9 cellular contexts compared by ENCODE assay signal in the genomic region with DNA sequence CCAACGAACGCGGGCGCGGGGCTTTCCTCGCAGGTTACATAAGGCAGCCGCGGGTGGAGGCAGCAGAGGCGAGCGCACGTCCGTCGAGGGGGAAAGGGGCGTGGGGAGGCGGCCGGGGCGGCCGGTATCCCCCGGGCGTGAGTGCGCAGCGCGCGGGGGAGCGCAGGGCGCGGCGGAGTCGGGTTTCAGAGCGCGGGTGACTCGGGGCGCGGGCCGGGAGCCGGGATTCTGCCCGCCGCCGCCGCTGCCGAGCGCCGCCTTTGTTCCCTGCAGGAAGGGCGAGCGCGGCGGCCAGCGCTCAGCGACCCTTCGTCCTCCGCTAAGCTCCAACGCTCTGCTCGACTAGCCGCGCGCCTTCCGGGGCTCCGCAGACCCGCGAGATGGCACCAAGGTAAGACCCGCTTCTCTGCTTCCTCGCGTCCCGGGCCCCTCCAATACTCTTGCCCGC. TPM values are rescaled to one million over a fixed set of nuclear protein-coding genes. Genes with fewer than 3 reads are reported as not detected.
A peak's percentile ranks its signal among the peaks of the same experiment; 100 is the strongest.
DNase-seq lines count a peak whose midpoint lies in the region; ATAC-seq and TF ChIP-seq lines count a peak whose summit lies in the region.
"Had no signal": no experiment of that assay in that cellular context is flagged by ENCODE, and none has a peak within 500 bp of the region (broad histone marks: within the 10 kb centered on the region; RNA-seq: fewer than 3 reads in every experiment).

TSS of gene COL15A1 (plus strand) at position 226 of the 448 bp plus-strand sequence. CDS start at position 381, 155 bp downstream.

- POLR2A ChIA-PET in A673 (lab: Charles Lee; ENCODE audit: low non-redundant PET), result no interaction called here

- intact Hi-C loops in A673 (cut with micrococcal nuclease; ENCODE audit: unreplicated experiment), result no loop called here
- intact Hi-C loops in dorsolateral prefrontal cortex (cut with DNase I), result no loop called here

- DNase-seq in A673 (ENCODE audit: low spot score) (no peak), dorsolateral prefrontal cortex (peak in 1 of 10 donors; percentile 12), glomerular visceral epithelial cell (ENCODE audit: extremely low spot score) (no peak), amygdala (lab: John Stamatoyannopoulos, UW) (no peak), SK-N-DZ (ENCODE audit: low spot score) (no peak)

- H3K36me3 ChIP-seq in A673 (ENCODE audit: insufficient read depth, low read length, poor library complexity, severe bottlenecking), result no peaks in the 10 kb centered on the region
- no peaks in the 10 kb centered on the region for H3K36me3 ChIP-seq in HUES48 (ENCODE audit: control insufficient read depth, insufficient read depth, low read length)
- H3K36me3 ChIP-seq in muscle layer of duodenum (ENCODE audit: control insufficient read depth in 1 of 2, insufficient read depth in 2 of 2, low read length in 2 of 2), result no peaks in the 10 kb centered on the region

- TF ChIP-seq CTCF in A673 (conservative IDR thresholded peaks at IDR 0.05; ENCODE audit: low read depth, low read length), result no peak
- no peak for TF ChIP-seq CTCF in dorsolateral prefrontal cortex (IDR thresholded peaks at IDR 0.05 in 54 of 56, conservative IDR thresholded peaks at IDR 0.05 in 2 of 56; ENCODE audit: low read depth in 1 of 56, partially characterized antibody in 56 of 56)

- H3K27ac ChIP-seq in A673 (ENCODE audit: low read depth, low read length, poor library complexity, severe bottlenecking) (no peak within 1 kb of the TSS), HUES48 (ENCODE audit: low read depth, low read length) (no peak within 1 kb of the TSS), dorsolateral prefrontal cortex (no peak within 1 kb of the TSS), muscle layer of duodenum (ENCODE audit: low read length) (peak within 1 kb of the TSS; percentile 83)

- H3K4me1 ChIP-seq in A673 (ENCODE audit: insufficient read depth, low read length, poor library complexity, severe bottlenecking) (no peaks in the 10 kb centered on the region), HUES48 (ENCODE audit: control insufficient read depth, insufficient read depth, low read length) (peaks cover 9% of the 10 kb centered on the region), muscle layer of duodenum (ENCODE audit: control insufficient read depth in 1 of 2, insufficient read depth in 2 of 2, low read length in 2 of 2) (peaks cover 0 to 24% of the 10 kb centered on the region in 2 donors)

- CTCF ChIA-PET in A673 (lab: Charles Lee), result no interaction called here

- H3K27me3 ChIP-seq in A673 (replicated peaks; ENCODE audit: insufficient read depth, low read depth, low read length, poor library complexity) (peaks cover 77% of the 10 kb centered on the region), HUES48 (ENCODE audit: control insufficient read depth, insufficient read depth, low read length) (peaks cover 52% of the 10 kb centered on the region), dorsolateral prefrontal cortex (peaks cover 0 to 55% (median 32%) of the 10 kb centered on the region in 45 donors), muscle layer of duodenum (ENCODE audit: low read depth, low read length) (peaks cover 5% of the 10 kb centered on the region)

- H3K9me3 ChIP-seq in A673 (ENCODE audit: low read depth, low read length, poor library complexity, severe bottlenecking), result no peaks in the 10 kb centered on the region
- no peaks in the 10 kb centered on the region for H3K9me3 ChIP-seq in HUES48 (ENCODE audit: control insufficient read depth, insufficient read depth, low read length)
- no peaks in the 10 kb centered on the region for H3K9me3 ChIP-seq in muscle layer of duodenum (ENCODE audit: control insufficient read depth in 1 of 2, low read length in 2 of 2)

- no TSS peak for BruUV-seq in A673 (replicated peaks; lab: Mats Ljungman, UMichigan)

- H3K9ac ChIP-seq in HUES48 (ENCODE audit: low read depth, low read length), result no peak within 1 kb of the TSS

- peak within 1 kb of the TSS; percentile 26 for H3K4me3 ChIP-seq in A673 (ENCODE audit: low read depth, low read length, poor library complexity, severe bottlenecking)
- H3K4me3 ChIP-seq in HUES48 (ENCODE audit: low read depth, low read length), result peak within 1 kb of the TSS; percentile 72
- peak within 1 kb of the TSS; percentile 21 to 74 (median 50) for H3K4me3 ChIP-seq in dorsolateral prefrontal cortex
- peak within 1 kb of the TSS; percentile 73 to 87 for H3K4me3 ChIP-seq in muscle layer of duodenum (ENCODE audit: low read depth in 1 of 2, low read length in 2 of 2)
- H3K4me3 ChIP-seq: GM12878 had no signal

- ATAC-seq in GM21447 (IDR thresholded peaks at IDR 0.05; ENCODE audit: unreplicated experiment), result no peak
- ATAC-seq: GM12878 had no signal

RNA-seq across cellular contexts. Expression of gene COL15A1, which starts in this region (rescaled TPM):
- total RNA-seq in A673 (2021) (0.04 TPM in 1 of 2 replicates, not detected in the other), dorsolateral prefrontal cortex (1 to 10 TPM in 83 of 120 experiments, under 1 TPM in 37; 0.33 to 5.0 (median 1.3) TPM)
- polyA plus RNA-seq in SK-N-DZ (2014; cell fraction: cytosol; rRNA removed), result not detected in 2 replicates
- not detected in 2 replicates for polyA plus RNA-seq in SK-N-DZ (2014; cell fraction: nucleus; rRNA removed)

Comparison
In these comparisons a context has a peak if more than half of its experiments do, and no peak if none do; other contexts are left out.
1. H3K4me3 ChIP-seq: peak in every context shown above with its lines; median percentile 80 in muscle layer of duodenum; 72 in HUES48; 50 in dorsolateral prefrontal cortex; 26 in A673.